Comparison of ENCODE assay signal across 23 cellular contexts in the genomic region with DNA sequence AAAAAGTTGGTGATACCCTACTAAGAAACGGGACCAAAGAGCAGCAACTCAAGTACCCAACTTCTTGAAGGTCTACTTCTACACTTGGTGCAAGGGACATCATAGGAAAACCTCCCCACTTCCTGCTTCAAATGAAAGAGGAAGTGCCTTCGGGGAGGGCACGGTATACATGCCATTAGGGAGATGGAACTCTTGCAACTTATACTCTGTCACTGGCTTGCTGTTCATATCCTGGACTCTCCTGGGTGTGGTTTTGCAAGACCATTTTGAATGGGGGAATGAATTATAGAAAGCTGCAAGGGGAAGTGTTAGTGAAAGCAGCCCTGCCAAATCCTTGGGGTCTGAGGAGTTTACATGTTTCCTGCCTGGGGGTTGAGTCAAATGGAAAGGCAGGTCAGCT. TPM values are rescaled to one million over a fixed set of nuclear protein-coding genes. Genes with fewer than 3 reads are reported as not detected.
A peak's percentile ranks its signal among the peaks of the same experiment; 100 is the strongest.
DNase-seq lines count a peak whose midpoint lies in the region; ATAC-seq and TF ChIP-seq lines count a peak whose summit lies in the region.
"Had no signal": no experiment of that assay in that cellular context is flagged by ENCODE, and none has a peak within 500 bp of the region (broad histone marks: within the 10 kb centered on the region; RNA-seq: fewer than 3 reads in every experiment).

No MANE protein-coding gene starts in this region.

- no peaks in the 10 kb centered on the region for H4K20me1 ChIP-seq in DND-41 (ENCODE audit: insufficient read depth, low read length)

- intact Hi-C loops in activated CD8-positive, alpha-beta T cell treated with anti-CD3 and anti-CD28 coated beads for 36 hours (cut with micrococcal nuclease), result no loop called here

- H3K4me2 ChIP-seq in DND-41 (ENCODE audit: insufficient read depth, low read length), result no peak overlapping the region
- H3K4me2 ChIP-seq: smooth muscle cell had no signal

- H3K27ac ChIP-seq in DND-41 (ENCODE audit: low read length), result no peak overlapping the region
- H3K27ac ChIP-seq: brain microvascular endothelial cell, vagina had no signal

- H3K4me3 ChIP-seq in DND-41 (ENCODE audit: low read depth in 1 of 2, low read length in 2 of 2), result no peak overlapping the region
- H3K4me3 ChIP-seq: smooth muscle cell, vagina had no signal

- H3K9ac ChIP-seq in DND-41 (ENCODE audit: low read depth, low read length), result no peak overlapping the region

- POLR2A ChIA-PET in activated CD8-positive, alpha-beta T cell treated with anti-CD3 and anti-CD28 coated beads for 36 hours (lab: Charles Lee), result no interaction called here

- no peaks in the 10 kb centered on the region for H3K27me3 ChIP-seq in DND-41 (ENCODE audit: insufficient read depth, low read length, poor library complexity)
- H3K27me3 ChIP-seq: brain microvascular endothelial cell, vagina had no signal

- CTCF ChIA-PET in activated CD8-positive, alpha-beta T cell treated with anti-CD3 and anti-CD28 coated beads for 36 hours (lab: Charles Lee), result interaction anchor here (0.7 kb wide), 1 partner anchor 11 kb away, joined by 3 read pairs; no protein-coding TSS in a partner anchor

- no peaks in the 10 kb centered on the region for H3K36me3 ChIP-seq in DND-41 (ENCODE audit: insufficient read depth, low read length)
- H3K36me3 ChIP-seq: brain microvascular endothelial cell, vagina had no signal

- no peaks in the 10 kb centered on the region for H3K9me3 ChIP-seq in DND-41 (ENCODE audit: insufficient read depth, low read length, severe bottlenecking)
- H3K9me3 ChIP-seq: vagina had no signal

- no peak overlapping the region for H3K27ac Mint-ChIP-seq in activated CD8-positive, alpha-beta T cell treated with anti-CD3 and anti-CD28 coated beads for 36 hours
- H3K27ac Mint-ChIP-seq: activated naive CD8-positive, alpha-beta T cell treated with anti-CD3 and anti-CD28 coated beads for 36 hours; activated T-cell treated with anti-CD3 and anti-CD28 coated beads, Interleukin-2, amount 50 U/mL, for 72 hours; nephron progenitor cell had no signal

- no peaks in the 10 kb centered on the region for H3K36me3 Mint-ChIP-seq in activated CD8-positive, alpha-beta T cell treated with anti-CD3 and anti-CD28 coated beads for 36 hours (ENCODE audit: low read depth)

- no peak for TF ChIP-seq CTCF in DND-41 (IDR thresholded peaks at IDR 0.05; ENCODE audit: borderline replicate concordance, extremely low read depth, low read length, poor library complexity, severe bottlenecking)
- no peak for TF ChIP-seq CTCF in activated CD8-positive, alpha-beta T cell treated with anti-CD3 and anti-CD28 coated beads for 36 hours (IDR thresholded peaks at IDR 0.05)

- H3K4me1 ChIP-seq in DND-41 (ENCODE audit: insufficient read depth, low read length), result no peaks in the 10 kb centered on the region

- peaks cover 5% of the 10 kb centered on the region for H3K4me1 Mint-ChIP-seq in activated CD8-positive, alpha-beta T cell treated with anti-CD3 and anti-CD28 coated beads for 36 hours (ENCODE audit: low read depth)
- H3K4me1 Mint-ChIP-seq: nephron progenitor cell had no signal

- no peaks in the 10 kb centered on the region for H3K9me3 Mint-ChIP-seq in activated CD8-positive, alpha-beta T cell treated with anti-CD3 and anti-CD28 coated beads for 36 hours
- H3K9me3 Mint-ChIP-seq: activated T-cell treated with anti-CD3 and anti-CD28 coated beads, Interleukin-2, amount 50 U/mL, for 72 hours; nephron progenitor cell had no signal

- DNase-seq in DND-41, result peak; percentile 6
- peak; percentile 89 to 97 for DNase-seq in NOMO-1 (lab: John Stamatoyannopoulos, UW; ENCODE audit: unreplicated experiment in 2 of 2)
- no peak for DNase-seq in activated CD8-positive, alpha-beta T cell treated with anti-CD3 and anti-CD28 coated beads for 36 hours
- no peak for DNase-seq in NCI-H345 (lab: John Stamatoyannopoulos, UW)
- DNase-seq in AG20443 (ENCODE audit: low spot score), result no peak
- DNase-seq: activated CD4-positive, alpha-beta T cell treated with anti-CD3 and anti-CD28 coated beads, Interleukin-2, amount 50 U/mL, for 4 hours; activated naive CD8-positive, alpha-beta T cell treated with anti-CD3 and anti-CD28 coated beads for 36 hours; activated T-cell treated with anti-CD3 and anti-CD28 coated beads, Interleukin-2, amount 50 U/mL, for 72 hours; brain microvascular endothelial cell; cortex of kidney; DMS79 treated with DMSO at 0.1 percent for 48 hours; erythroblast; NCI-H1105; NCI-H748 treated with DMSO at 0.1 percent for 48 hours; nephron progenitor cell; stimulated activated CD4-positive, alpha-beta T cell treated with anti-CD3 and anti-CD28 coated beads, Interleukin-4, amount 100 ng/mL, for 4 hours; substantia nigra; SW 1271 had no signal

- H2AFZ ChIP-seq in DND-41 (ENCODE audit: low read depth, low read length), result no peak overlapping the region

- H3K79me2 ChIP-seq in DND-41 (ENCODE audit: insufficient read depth, low read length), result no peaks in the 10 kb centered on the region

- no peak overlapping the region for H3K4me3 Mint-ChIP-seq in activated CD8-positive, alpha-beta T cell treated with anti-CD3 and anti-CD28 coated beads for 36 hours
- H3K4me3 Mint-ChIP-seq: activated naive CD8-positive, alpha-beta T cell treated with anti-CD3 and anti-CD28 coated beads for 36 hours; activated T-cell treated with anti-CD3 and anti-CD28 coated beads, Interleukin-2, amount 50 U/mL, for 72 hours; nephron progenitor cell had no signal

- H3K27me3 Mint-ChIP-seq in activated CD8-positive, alpha-beta T cell treated with anti-CD3 and anti-CD28 coated beads for 36 hours, result no peaks in the 10 kb centered on the region
- H3K27me3 Mint-ChIP-seq: activated naive CD8-positive, alpha-beta T cell treated with anti-CD3 and anti-CD28 coated beads for 36 hours had no signal

- ATAC-seq in DND-41 (ENCODE audit: insufficient read depth, low read depth), result peak; percentile 62
- peak; percentile 58 for ATAC-seq in GM21825 (IDR thresholded peaks at IDR 0.05; ENCODE audit: unreplicated experiment)
- ATAC-seq in activated CD8-positive, alpha-beta T cell treated with anti-CD3 and anti-CD28 coated beads for 36 hours, result peak; percentile 20
- no peak for ATAC-seq in HG03039 (IDR thresholded peaks at IDR 0.05; ENCODE audit: unreplicated experiment)
- no peak for ATAC-seq in HG03460 (IDR thresholded peaks at IDR 0.05; ENCODE audit: unreplicated experiment)
- ATAC-seq: activated T-cell treated with anti-CD3 and anti-CD28 coated beads, Interleukin-2, amount 50 U/mL, for 72 hours had no signal

RNA-seq across cellular contexts. Expression of gene CSNK2A3, which starts 41.9 kb away (rescaled TPM):
- 1 to 10 TPM; 4.2 to 5.4 TPM for total RNA-seq in activated CD8-positive, alpha-beta T cell treated with anti-CD3 and anti-CD28 coated beads for 36 hours

Comparison
In these comparisons a context has a peak if more than half of its experiments do, and no peak if none do; other contexts are left out.
1. ATAC-seq: peak in DND-41 (single experiment), GM21825 (single experiment) and activated CD8-positive, alpha-beta T cell treated with anti-CD3 and anti-CD28 coated beads for 36 hours (single experiment); none in HG03039 (single experiment) and HG03460 (single experiment).
2. DNase-seq: peak in DND-41 (single experiment) and NOMO-1 (2 of 2); none in activated CD8-positive, alpha-beta T cell treated with anti-CD3 and anti-CD28 coated beads for 36 hours (single experiment), NCI-H345 (single experiment) and AG20443 (single experiment).